In genomic region chr2:112648081-112648480, GRCh38 we compare ENCODE assay signal across 10 cellular contexts. TPM values are rescaled to one million over a fixed set of nuclear protein-coding genes. Genes with fewer than 3 reads are reported as not detected.
DNase-seq lines count a peak whose midpoint lies in the region; TF ChIP-seq lines count a peak whose summit lies in the region.
"Had no signal": no experiment of that assay in that cellular context is flagged by ENCODE, and none has a peak within 500 bp of the region (broad histone marks: within the 10 kb centered on the region; RNA-seq: fewer than 3 reads in every experiment).

No MANE protein-coding gene starts in this region.

- peak overlapping the region; percentile 7; the same call in 1 of the 2 replicates for H3K4me3 ChIP-seq in AG10803 (ENCODE audit: low read length)
- peak overlapping the region; percentile 93 for H3K4me3 ChIP-seq in HFF-Myc (replicated peaks; ENCODE audit: low read depth, low read length)
- peak overlapping the region; percentile 92 for H3K4me3 ChIP-seq in astrocyte of the cerebellum (ENCODE audit: low read depth, low read length)

- in situ Hi-C loops in astrocyte of the cerebellum (cut with HindIII; ENCODE audit: low sequenced_read_pairs): no loop called here

- TF ChIP-seq CTCF in AG10803 (conservative IDR thresholded peaks at IDR 0.05; ENCODE audit: low read length) (no peak), HFF-Myc (IDR thresholded peaks at IDR 0.05; ENCODE audit: low read depth, low read length, missing control alignments) (no peak), astrocyte of the cerebellum (IDR thresholded peaks at IDR 0.05; ENCODE audit: low read depth, low read length, missing control alignments) (no peak)

- no peak for DNase-seq in AG10803 (ENCODE audit: low read depth)
- no peak for DNase-seq in HFF-Myc (ENCODE audit: extremely low read depth, low read depth)
- DNase-seq in astrocyte of the cerebellum (ENCODE audit: low read depth): no peak
- peak; percentile 24 to 40 for DNase-seq in lung microvascular endothelial cell (ENCODE audit: low read depth in 2 of 2)
- DNase-seq in stimulated activated CD4-positive, alpha-beta T cell treated with anti-CD3 and anti-CD28 coated beads, Interleukin-1b, Interleukin-23, amount 100 ng/mL, for 48 hours: no peak
- DNase-seq in NCI-H187 treated with DMSO at 0.1 percent for 48 hours (lab: John Stamatoyannopoulos, UW): no peak
- DNase-seq in GM19238 (ENCODE audit: insufficient read length, low spot score): no peak
- no peak for DNase-seq in AG08395 (ENCODE audit: low spot score)
- DNase-seq: NCI-H2107, substantia nigra had no signal

RNA-seq across cellular contexts. Expression of gene SLC20A1, which starts 2.3 kb away (rescaled TPM):
- total RNA-seq in lung microvascular endothelial cell: 12.9 and 20.0 TPM in 2 replicates

Comparison
In these comparisons a context has a peak if more than half of its experiments do, and no peak if none do; other contexts are left out.
1. DNase-seq: peak in lung microvascular endothelial cell (2 of 2); none in AG10803 (single experiment), HFF-Myc (single experiment), astrocyte of the cerebellum (single experiment), stimulated activated CD4-positive, alpha-beta T cell treated with anti-CD3 and anti-CD28 coated beads, Interleukin-1b, Interleukin-23, amount 100 ng/mL, for 48 hours (single experiment), NCI-H187 treated with DMSO at 0.1 percent for 48 hours (single experiment), GM19238 (single experiment) and AG08395 (single experiment).
2. H3K4me3 ChIP-seq: peak in every context shown above with its lines; median percentile 93 in HFF-Myc; 92 in astrocyte of the cerebellum; 7 in AG10803.